In genomic region chr5:144896473-144896872, GRCh38 we compare ENCODE assay signal across 33 cellular contexts.
"Had no signal": no experiment of that assay in that cellular context is flagged by ENCODE, and none has a peak within 500 bp of the region (broad histone marks: within the 10 kb centered on the region; RNA-seq: fewer than 3 reads in every experiment).

No MANE protein-coding gene starts in this region.

- H3K9me3 ChIP-seq: adrenal gland, ascending aorta, body of pancreas, breast epithelium had no signal

- H3K27ac ChIP-seq: adrenal gland, ascending aorta, body of pancreas, brain microvascular endothelial cell, breast epithelium, cardiac muscle cell had no signal

- H3K4me1 ChIP-seq: adrenal gland, ascending aorta, body of pancreas, breast epithelium had no signal

- H3K36me3 ChIP-seq: adrenal gland, ascending aorta, brain microvascular endothelial cell, breast epithelium, cardiac muscle cell had no signal

- H3K27me3 ChIP-seq: adrenal gland, ascending aorta, body of pancreas, brain microvascular endothelial cell, breast epithelium, cardiac muscle cell had no signal

- H3K4me3 ChIP-seq: adrenal gland, ascending aorta, body of pancreas, breast epithelium, cardiac muscle cell had no signal

- ATAC-seq: activated naive CD4-positive, alpha-beta T cell treated with anti-CD3 and anti-CD28 coated beads, Interleukin-2, amount 50 U/mL, for 72 hours; activated naive CD8-positive, alpha-beta T cell treated with anti-CD3 and anti-CD28 coated beads, Interleukin-2, amount 50 U/mL, for 24 hours; activated T-cell treated with anti-CD3 and anti-CD28 coated beads, Interleukin-2, amount 50 U/mL, for 4 hours; activated T-cell treated with anti-CD3 and anti-CD28 coated beads, Interleukin-2, amount 50 U/mL, for 72 hours; activated T-helper 17 cell treated with anti-CD3 and anti-CD28 coated beads, Interleukin-2, amount 50 U/mL, for 72 hours; body of pancreas had no signal

- DNase-seq: activated effector memory CD4-positive, alpha-beta T cell treated with anti-CD3 and anti-CD28 coated beads, Interleukin-2, amount 50 U/mL, for 16 hours; activated effector memory CD4-positive, alpha-beta T cell treated with Interleukin-2 at 50 U/mL for 16 hours; activated gamma-delta T cell; activated gamma-delta T cell treated with Interleukin-2 at 50 U/mL for 16 hours; activated naive CD4-positive, alpha-beta T cell; activated naive CD4-positive, alpha-beta T cell treated with anti-CD3 and anti-CD28 coated beads for 36 hours; activated naive CD4-positive, alpha-beta T cell treated with anti-CD3 and anti-CD28 coated beads, Interleukin-2, amount 10 ng/mL, durations not matched to agents 7 days and 5 days; activated naive CD4-positive, alpha-beta T cell treated with anti-CD3 and anti-CD28 coated beads, Interleukin-2, amount 50 U/mL, for 16 hours; activated naive CD4-positive, alpha-beta T cell treated with Interleukin-2 at 50 U/mL for 16 hours; activated naive CD8-positive, alpha-beta T cell treated with anti-CD3 and anti-CD28 coated beads for 36 hours; activated naive CD8-positive, alpha-beta T cell treated with anti-CD3 and anti-CD28 coated beads, Interleukin-2, amount 10 ng/mL, durations not matched to agents 7 days and 5 days; activated naive CD8-positive, alpha-beta T cell treated with anti-CD3 and anti-CD28 coated beads, Interleukin-2, amount 50 U/mL, for 24 hours; activated T-cell treated with anti-CD3 and anti-CD28 coated beads, Interleukin-2, amount 50 U/mL, for 4 hours; activated T-cell treated with anti-CD3 and anti-CD28 coated beads, Interleukin-2, amount 50 U/mL, for 48 hours; activated T-cell treated with anti-CD3 and anti-CD28 coated beads, Interleukin-2, amount 50 U/mL, for 72 hours; adrenal gland; amniotic stem cell; amygdala; anterior cingulate cortex; aorta; body of pancreas; brain microvascular endothelial cell; caudate nucleus; central memory CD4-positive, alpha-beta T cell; cerebellar nuclear complex had no signal

- FAIRE-seq: astrocyte, bronchial epithelial cell, colon had no signal
